ENCODE assay signal across 1 cellular context in genomic region chr6:170552765-170553685, GRCh38.
A peak's percentile ranks its signal among the peaks of the same experiment; 100 is the strongest.
TF ChIP-seq lines count a peak whose summit lies in the region.

Gene PSMB1 (minus strand): TSS chr6:170553307. CDS start chr6:170553242, 65 bp downstream.

TF ChIP-seq in GM12878, 131 proteins besides CTCF, POLR2A, EP300 and RAD21 (continued from another document and continues in another):
- TF ChIP-seq FOXM1 (IDR thresholded peaks at IDR 0.05; ENCODE audit: low read depth, low read length) (no peak), NFIC (IDR thresholded peaks at IDR 0.05; ENCODE audit: low read depth, low read length) (no peak), STAT3 (IDR thresholded peaks at IDR 0.05; ENCODE audit: low read depth, low read length) (0 out of 2 replicates have a peak, but pooled peaks have one; percentile 20), E2F4 (IDR thresholded peaks at IDR 0.05; ENCODE audit: low read depth, low read length) (no peak), MEF2B (IDR thresholded peaks at IDR 0.05; ENCODE audit: partially characterized antibody, poor library complexity, severe bottlenecking) (no peak), ZBED1 (IDR thresholded peaks at IDR 0.05; ENCODE audit: borderline replicate concordance) (0 out of 2 replicates have a peak, but pooled peaks have one; percentile 22), ATF3 (IDR thresholded peaks at IDR 0.05; ENCODE audit: borderline replicate concordance, extremely low read depth, low read depth, low read length) (peak; percentile 1; the same call in 1 of the 2 replicates), SIN3A (IDR thresholded peaks at IDR 0.05; ENCODE audit: low read depth, low read length) (0 out of 2 replicates have a peak, but pooled peaks have one; percentile 34), NRF1 (conservative IDR thresholded peaks at IDR 0.05; ENCODE audit: low read depth, low read length) (no peak), SMAD1 (IDR thresholded peaks at IDR 0.05; ENCODE audit: low read depth, partially characterized antibody) (peak; percentile 12), EED (IDR thresholded peaks at IDR 0.05; ENCODE audit: low read depth) (0 out of 2 replicates have a peak, but pooled peaks have one; percentile 24), CREB1 (IDR thresholded peaks at IDR 0.05; ENCODE audit: low read depth) (peak; percentile 96), IRF3 (IDR thresholded peaks at IDR 0.05) (no peak), POU2F2 (IDR thresholded peaks at IDR 0.05; ENCODE audit: borderline replicate concordance, low read depth, low read length) (peak; percentile 83; the same call in 1 of the 3 replicates), E4F1 (IDR thresholded peaks at IDR 0.05; ENCODE audit: borderline replicate concordance, partially characterized antibody) (peak; percentile 47), RUNX3 (IDR thresholded peaks at IDR 0.05; ENCODE audit: low read length) (peak; percentile 43), CEBPB (IDR thresholded peaks at IDR 0.05; ENCODE audit: borderline replicate concordance in 1 of 2, low read depth in 2 of 2, low read length in 2 of 2) (no peak), NFXL1 (IDR thresholded peaks at IDR 0.05; ENCODE audit: borderline replicate concordance) (no peak), PAX8 (IDR thresholded peaks at IDR 0.05) (no peak), USF2 (IDR thresholded peaks at IDR 0.05; ENCODE audit: borderline replicate concordance, low read depth, low read length) (no peak), BHLHE40 (IDR thresholded peaks at IDR 0.05; ENCODE audit: borderline replicate concordance in 1 of 2, low read depth in 2 of 2, low read length in 1 of 2) (peak in 1 of 2 experiments; percentile 29; a peak in 1 of 4 replicates), SREBF1 (IDR thresholded peaks at IDR 0.05; ENCODE audit: low read length) (no peak), NBN (IDR thresholded peaks at IDR 0.05) (peak; percentile 76; the same call in 1 of the 2 replicates), ZNF24 (IDR thresholded peaks at IDR 0.05) (0 out of 2 replicates have a peak, but pooled peaks have one; percentile 9), SMARCA5 (IDR thresholded peaks at IDR 0.05) (no peak; the same call in 1 of the 2 replicates), HDAC6 (IDR thresholded peaks at IDR 0.05; ENCODE audit: unreplicated experiment) (no peak), SPI1 (IDR thresholded peaks at IDR 0.05; ENCODE audit: borderline replicate concordance, insufficient read depth, low read depth, low read length) (no peak), GATAD2B (conservative IDR thresholded peaks at IDR 0.05; ENCODE audit: low read depth) (no peak), ETV6 (conservative IDR thresholded peaks at IDR 0.05 in 1 of 2, IDR thresholded peaks at IDR 0.05 in 1 of 2; ENCODE audit: borderline replicate concordance in 1 of 2, low read depth in 1 of 2) (peak in 1 of 2 experiments; percentile 31; a peak in 1 of 4 replicates), RCOR1 (conservative IDR thresholded peaks at IDR 0.05; ENCODE audit: low read depth, low read length) (no peak), TARDBP (IDR thresholded peaks at IDR 0.05; ENCODE audit: borderline replicate concordance) (peak; percentile 66; the same call in 1 of the 2 replicates), LARP7 (IDR thresholded peaks at IDR 0.05) (peak; percentile 81; the same call in 1 of the 2 replicates), HDAC2 (IDR thresholded peaks at IDR 0.05) (no peak)
- TF ChIP-seq, protein P1, sequence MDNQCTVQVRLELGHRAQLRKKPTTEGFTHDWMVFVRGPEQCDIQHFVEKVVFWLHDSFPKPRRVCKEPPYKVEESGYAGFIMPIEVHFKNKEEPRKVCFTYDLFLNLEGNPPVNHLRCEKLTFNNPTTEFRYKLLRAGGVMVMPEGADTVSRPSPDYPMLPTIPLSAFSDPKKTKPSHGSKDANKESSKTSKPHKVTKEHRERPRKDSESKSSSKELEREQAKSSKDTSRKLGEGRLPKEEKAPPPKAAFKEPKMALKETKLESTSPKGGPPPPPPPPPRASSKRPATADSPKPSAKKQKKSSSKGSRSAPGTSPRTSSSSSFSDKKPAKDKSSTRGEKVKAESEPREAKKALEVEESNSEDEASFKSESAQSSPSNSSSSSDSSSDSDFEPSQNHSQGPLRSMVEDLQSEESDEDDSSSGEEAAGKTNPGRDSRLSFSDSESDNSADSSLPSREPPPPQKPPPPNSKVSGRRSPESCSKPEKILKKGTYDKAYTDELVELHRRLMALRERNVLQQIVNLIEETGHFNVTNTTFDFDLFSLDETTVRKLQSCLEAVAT (IDR thresholded peaks at IDR 0.05) = peak; percentile 76
- TF ChIP-seq, protein P2, sequence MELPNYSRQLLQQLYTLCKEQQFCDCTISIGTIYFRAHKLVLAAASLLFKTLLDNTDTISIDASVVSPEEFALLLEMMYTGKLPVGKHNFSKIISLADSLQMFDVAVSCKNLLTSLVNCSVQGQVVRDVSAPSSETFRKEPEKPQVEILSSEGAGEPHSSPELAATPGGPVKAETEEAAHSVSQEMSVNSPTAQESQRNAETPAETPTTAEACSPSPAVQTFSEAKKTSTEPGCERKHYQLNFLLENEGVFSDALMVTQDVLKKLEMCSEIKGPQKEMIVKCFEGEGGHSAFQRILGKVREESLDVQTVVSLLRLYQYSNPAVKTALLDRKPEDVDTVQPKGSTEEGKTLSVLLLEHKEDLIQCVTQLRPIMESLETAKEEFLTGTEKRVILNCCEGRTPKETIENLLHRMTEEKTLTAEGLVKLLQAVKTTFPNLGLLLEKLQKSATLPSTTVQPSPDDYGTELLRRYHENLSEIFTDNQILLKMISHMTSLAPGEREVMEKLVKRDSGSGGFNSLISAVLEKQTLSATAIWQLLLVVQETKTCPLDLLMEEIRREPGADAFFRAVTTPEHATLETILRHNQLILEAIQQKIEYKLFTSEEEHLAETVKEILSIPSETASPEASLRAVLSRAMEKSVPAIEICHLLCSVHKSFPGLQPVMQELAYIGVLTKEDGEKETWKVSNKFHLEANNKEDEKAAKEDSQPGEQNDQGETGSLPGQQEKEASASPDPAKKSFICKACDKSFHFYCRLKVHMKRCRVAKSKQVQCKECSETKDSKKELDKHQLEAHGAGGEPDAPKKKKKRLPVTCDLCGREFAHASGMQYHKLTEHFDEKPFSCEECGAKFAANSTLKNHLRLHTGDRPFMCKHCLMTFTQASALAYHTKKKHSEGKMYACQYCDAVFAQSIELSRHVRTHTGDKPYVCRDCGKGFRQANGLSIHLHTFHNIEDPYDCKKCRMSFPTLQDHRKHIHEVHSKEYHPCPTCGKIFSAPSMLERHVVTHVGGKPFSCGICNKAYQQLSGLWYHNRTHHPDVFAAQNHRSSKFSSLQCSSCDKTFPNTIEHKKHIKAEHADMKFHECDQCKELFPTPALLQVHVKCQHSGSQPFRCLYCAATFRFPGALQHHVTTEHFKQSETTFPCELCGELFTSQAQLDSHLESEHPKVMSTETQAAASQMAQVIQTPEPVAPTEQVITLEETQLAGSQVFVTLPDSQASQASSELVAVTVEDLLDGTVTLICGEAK (IDR thresholded peaks at IDR 0.05; ENCODE audit: borderline replicate concordance) = peak; percentile 92
- TF ChIP-seq, protein P3, sequence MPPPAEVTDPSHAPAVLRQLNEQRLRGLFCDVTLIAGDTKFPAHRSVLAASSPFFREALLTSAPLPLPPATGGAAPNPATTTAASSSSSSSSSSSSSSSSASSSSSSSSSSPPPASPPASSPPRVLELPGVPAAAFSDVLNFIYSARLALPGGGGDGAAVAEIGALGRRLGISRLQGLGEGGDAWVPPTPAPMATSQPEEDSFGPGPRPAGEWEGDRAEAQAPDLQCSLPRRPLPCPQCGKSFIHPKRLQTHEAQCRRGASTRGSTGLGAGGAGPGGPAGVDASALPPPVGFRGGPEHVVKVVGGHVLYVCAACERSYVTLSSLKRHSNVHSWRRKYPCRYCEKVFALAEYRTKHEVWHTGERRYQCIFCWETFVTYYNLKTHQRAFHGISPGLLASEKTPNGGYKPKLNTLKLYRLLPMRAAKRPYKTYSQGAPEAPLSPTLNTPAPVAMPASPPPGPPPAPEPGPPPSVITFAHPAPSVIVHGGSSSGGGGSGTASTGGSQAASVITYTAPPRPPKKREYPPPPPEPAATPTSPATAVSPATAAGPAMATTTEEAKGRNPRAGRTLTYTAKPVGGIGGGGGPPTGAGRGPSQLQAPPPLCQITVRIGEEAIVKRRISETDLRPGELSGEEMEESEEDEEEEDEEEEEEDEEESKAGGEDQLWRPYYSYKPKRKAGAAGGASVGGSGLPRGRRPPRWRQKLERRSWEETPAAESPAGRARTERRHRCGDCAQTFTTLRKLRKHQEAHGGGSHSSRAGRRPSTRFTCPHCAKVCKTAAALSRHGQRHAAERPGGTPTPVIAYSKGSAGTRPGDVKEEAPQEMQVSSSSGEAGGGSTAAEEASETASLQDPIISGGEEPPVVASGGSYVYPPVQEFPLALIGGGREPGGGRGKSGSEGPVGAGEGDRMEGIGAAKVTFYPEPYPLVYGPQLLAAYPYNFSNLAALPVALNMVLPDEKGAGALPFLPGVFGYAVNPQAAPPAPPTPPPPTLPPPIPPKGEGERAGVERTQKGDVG (CRISPR knock-in tag; IDR thresholded peaks at IDR 0.05) = no peak
- TF ChIP-seq, protein P4, sequence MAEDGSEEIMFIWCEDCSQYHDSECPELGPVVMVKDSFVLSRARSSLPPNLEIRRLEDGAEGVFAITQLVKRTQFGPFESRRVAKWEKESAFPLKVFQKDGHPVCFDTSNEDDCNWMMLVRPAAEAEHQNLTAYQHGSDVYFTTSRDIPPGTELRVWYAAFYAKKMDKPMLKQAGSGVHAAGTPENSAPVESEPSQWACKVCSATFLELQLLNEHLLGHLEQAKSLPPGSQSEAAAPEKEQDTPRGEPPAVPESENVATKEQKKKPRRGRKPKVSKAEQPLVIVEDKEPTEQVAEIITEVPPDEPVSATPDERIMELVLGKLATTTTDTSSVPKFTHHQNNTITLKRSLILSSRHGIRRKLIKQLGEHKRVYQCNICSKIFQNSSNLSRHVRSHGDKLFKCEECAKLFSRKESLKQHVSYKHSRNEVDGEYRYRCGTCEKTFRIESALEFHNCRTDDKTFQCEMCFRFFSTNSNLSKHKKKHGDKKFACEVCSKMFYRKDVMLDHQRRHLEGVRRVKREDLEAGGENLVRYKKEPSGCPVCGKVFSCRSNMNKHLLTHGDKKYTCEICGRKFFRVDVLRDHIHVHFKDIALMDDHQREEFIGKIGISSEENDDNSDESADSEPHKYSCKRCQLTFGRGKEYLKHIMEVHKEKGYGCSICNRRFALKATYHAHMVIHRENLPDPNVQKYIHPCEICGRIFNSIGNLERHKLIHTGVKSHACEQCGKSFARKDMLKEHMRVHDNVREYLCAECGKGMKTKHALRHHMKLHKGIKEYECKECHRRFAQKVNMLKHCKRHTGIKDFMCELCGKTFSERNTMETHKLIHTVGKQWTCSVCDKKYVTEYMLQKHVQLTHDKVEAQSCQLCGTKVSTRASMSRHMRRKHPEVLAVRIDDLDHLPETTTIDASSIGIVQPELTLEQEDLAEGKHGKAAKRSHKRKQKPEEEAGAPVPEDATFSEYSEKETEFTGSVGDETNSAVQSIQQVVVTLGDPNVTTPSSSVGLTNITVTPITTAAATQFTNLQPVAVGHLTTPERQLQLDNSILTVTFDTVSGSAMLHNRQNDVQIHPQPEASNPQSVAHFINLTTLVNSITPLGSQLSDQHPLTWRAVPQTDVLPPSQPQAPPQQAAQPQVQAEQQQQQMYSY (CRISPR knock-in tag; IDR thresholded peaks at IDR 0.05) = no peak
- TF ChIP-seq, protein P5, sequence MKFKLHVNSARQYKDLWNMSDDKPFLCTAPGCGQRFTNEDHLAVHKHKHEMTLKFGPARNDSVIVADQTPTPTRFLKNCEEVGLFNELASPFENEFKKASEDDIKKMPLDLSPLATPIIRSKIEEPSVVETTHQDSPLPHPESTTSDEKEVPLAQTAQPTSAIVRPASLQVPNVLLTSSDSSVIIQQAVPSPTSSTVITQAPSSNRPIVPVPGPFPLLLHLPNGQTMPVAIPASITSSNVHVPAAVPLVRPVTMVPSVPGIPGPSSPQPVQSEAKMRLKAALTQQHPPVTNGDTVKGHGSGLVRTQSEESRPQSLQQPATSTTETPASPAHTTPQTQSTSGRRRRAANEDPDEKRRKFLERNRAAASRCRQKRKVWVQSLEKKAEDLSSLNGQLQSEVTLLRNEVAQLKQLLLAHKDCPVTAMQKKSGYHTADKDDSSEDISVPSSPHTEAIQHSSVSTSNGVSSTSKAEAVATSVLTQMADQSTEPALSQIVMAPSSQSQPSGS (IDR thresholded peaks at IDR 0.05; ENCODE audit: low read length) = no peak
